32 cellular contexts compared by ENCODE assay signal in genomic region chr15:51816615-51817014, GRCh38.
"Had no signal": no experiment of that assay in that cellular context is flagged by ENCODE, and none has a peak within 500 bp of the region (broad histone marks: within the 10 kb centered on the region; RNA-seq: fewer than 3 reads in every experiment).

No MANE protein-coding gene starts in this region.

- FAIRE-seq: colon, TTC549 had no signal

- H3K27ac ChIP-seq: adrenal gland, body of pancreas, heart right ventricle, neural progenitor cell, parathyroid adenoma, right atrium auricular region, tibial nerve, WERI-Rb-1 had no signal

- DNase-seq: activated CD4-positive, alpha-beta memory T cell treated with anti-CD3 and anti-CD28 coated beads for 36 hours; activated CD8-positive, alpha-beta memory T cell treated with anti-CD3 and anti-CD28 coated beads, Interleukin-2, amount 50 U/mL, for 4 hours; activated effector memory CD4-positive, alpha-beta T cell treated with anti-CD3 and anti-CD28 coated beads, Interleukin-2, amount 50 U/mL, for 16 hours; activated naive CD4-positive, alpha-beta T cell treated with anti-CD3 and anti-CD28 coated beads for 36 hours; activated naive CD8-positive, alpha-beta T cell treated with anti-CD3 and anti-CD28 coated beads for 36 hours; activated T-cell treated with anti-CD3 and anti-CD28 coated beads, Interleukin-2, amount 50 U/mL, for 1 hour; adrenal gland; aorta; body of pancreas; effector memory CD8-positive, alpha-beta T cell; esophagus squamous epithelium; foreskin melanocyte; heart right ventricle; kidney glomerular epithelial cell; left ventricle myocardium superior; midbrain; natural killer cell; occipital lobe; spleen; stimulated activated naive CD4-positive, alpha-beta T cell; T-helper 9 cell; WERI-Rb-1 had no signal

- H3K27ac Mint-ChIP-seq: activated CD4-positive, alpha-beta memory T cell treated with anti-CD3 and anti-CD28 coated beads for 36 hours; activated CD4-positive, alpha-beta T cell treated with anti-CD3 and anti-CD28 coated beads, Interleukin-2, amount 10 ng/mL, durations not matched to agents 24 days and 14 days; activated naive CD4-positive, alpha-beta T cell treated with anti-CD3 and anti-CD28 coated beads for 36 hours; activated naive CD8-positive, alpha-beta T cell treated with anti-CD3 and anti-CD28 coated beads for 36 hours; activated T-helper 1 cell treated with anti-CD3 and anti-CD28 coated beads, Interleukin-12 subunit alpha, Interleukin-12 subunit beta, Interleukin-2, Interleukin-4 antibody, amounts not matched to agents 30 ng/mL and 10 ng/mL and 1 ng/mL, durations not matched to agents 14 hours and 24 hours and 36 hours; effector memory CD8-positive, alpha-beta T cell; memory B cell; natural killer cell; neural progenitor cell had no signal

- ATAC-seq: activated CD4-positive, CD25-positive, alpha-beta regulatory T cell treated with anti-CD3 and anti-CD28 coated beads, Interleukin-2, amount 50 U/mL, for 24 hours; body of pancreas; effector memory CD8-positive, alpha-beta T cell; heart right ventricle; left ventricle myocardium superior had no signal

- H3K4me2 ChIP-seq: neural progenitor cell had no signal

- H3K27me3 Mint-ChIP-seq: activated CD4-positive, alpha-beta memory T cell treated with anti-CD3 and anti-CD28 coated beads for 36 hours; activated CD4-positive, alpha-beta T cell treated with anti-CD3 and anti-CD28 coated beads, Interleukin-2, amount 10 ng/mL, durations not matched to agents 24 days and 14 days; activated naive CD8-positive, alpha-beta T cell treated with anti-CD3 and anti-CD28 coated beads for 36 hours; effector memory CD8-positive, alpha-beta T cell; memory B cell had no signal

- H3K79me2 ChIP-seq: parathyroid adenoma had no signal

- H3K4me3 Mint-ChIP-seq: activated CD4-positive, alpha-beta memory T cell treated with anti-CD3 and anti-CD28 coated beads for 36 hours; activated CD4-positive, alpha-beta T cell treated with anti-CD3 and anti-CD28 coated beads, Interleukin-2, amount 10 ng/mL, durations not matched to agents 24 days and 14 days; activated naive CD4-positive, alpha-beta T cell treated with anti-CD3 and anti-CD28 coated beads for 36 hours; activated naive CD8-positive, alpha-beta T cell treated with anti-CD3 and anti-CD28 coated beads for 36 hours; activated T-helper 1 cell treated with anti-CD3 and anti-CD28 coated beads, Interleukin-12 subunit alpha, Interleukin-12 subunit beta, Interleukin-2, Interleukin-4 antibody, amounts not matched to agents 30 ng/mL and 10 ng/mL and 1 ng/mL, durations not matched to agents 14 hours and 24 hours and 36 hours; effector memory CD8-positive, alpha-beta T cell; memory B cell; natural killer cell; neural progenitor cell had no signal

- H3K27me3 ChIP-seq: adrenal gland, body of pancreas, esophagus squamous epithelium, heart right ventricle, neural progenitor cell, right atrium auricular region, spleen, tibial nerve had no signal

- H3K4me1 Mint-ChIP-seq: activated CD4-positive, alpha-beta T cell treated with anti-CD3 and anti-CD28 coated beads, Interleukin-2, amount 10 ng/mL, durations not matched to agents 24 days and 14 days; activated naive CD8-positive, alpha-beta T cell treated with anti-CD3 and anti-CD28 coated beads for 36 hours; memory B cell; natural killer cell had no signal

- H3K4me3 ChIP-seq: adrenal gland, body of pancreas, esophagus squamous epithelium, heart right ventricle, neural progenitor cell, right atrium auricular region, spleen, tibial nerve had no signal

- H3K9ac ChIP-seq: neural progenitor cell, parathyroid adenoma had no signal

- H3K4me1 ChIP-seq: body of pancreas, neural progenitor cell, right atrium auricular region, tibial nerve had no signal

- H3K36me3 ChIP-seq: adrenal gland, neural progenitor cell, right atrium auricular region, WERI-Rb-1 had no signal

- H2AFZ ChIP-seq: neural progenitor cell, parathyroid adenoma had no signal
